ENCODE assay signal across 8 cellular contexts in the genomic region with DNA sequence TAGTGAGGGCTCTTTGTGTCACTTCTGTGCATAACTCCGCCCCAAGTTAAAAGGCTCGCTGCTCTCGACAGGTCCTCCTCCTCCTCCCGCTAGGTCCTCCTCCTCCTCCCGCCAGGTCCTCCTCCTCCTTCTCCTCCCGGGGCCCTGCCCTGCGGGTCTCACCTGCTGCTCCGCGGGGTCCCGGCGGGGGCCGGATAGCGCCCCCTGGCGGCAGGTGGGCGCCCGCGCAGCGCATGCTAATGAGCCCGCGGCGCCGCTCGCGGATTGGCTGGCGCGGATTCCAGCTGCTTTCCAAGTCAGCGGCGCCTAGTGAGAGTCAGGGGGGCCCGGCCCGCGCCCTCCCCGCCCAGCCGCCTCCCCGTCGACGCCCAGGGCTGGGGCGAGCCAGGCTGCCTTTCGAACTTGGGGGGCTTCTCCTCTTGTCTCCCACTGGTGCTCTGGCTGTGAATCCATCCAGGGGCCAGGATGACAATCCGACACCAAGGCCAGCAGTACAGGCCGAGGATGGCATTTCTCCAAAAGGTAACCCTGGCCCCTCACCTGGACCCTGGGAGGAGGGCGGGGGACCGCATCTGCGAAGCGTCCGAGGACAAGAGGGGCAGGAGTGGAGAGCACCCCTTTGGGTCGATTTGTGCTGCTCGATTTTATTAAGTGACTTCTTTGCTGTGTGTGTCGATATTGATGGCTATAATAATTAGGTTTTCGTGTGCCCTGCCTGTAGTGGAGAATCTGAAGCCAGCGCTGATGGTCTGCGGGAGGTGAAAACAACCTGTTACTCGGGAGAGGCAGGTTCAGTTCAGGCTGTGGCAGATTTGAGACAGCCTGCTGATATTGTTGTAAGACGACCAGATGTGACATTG. TPM values are rescaled to one million over a fixed set of nuclear protein-coding genes. Genes with fewer than 3 reads are reported as not detected.
DNase-seq lines count a peak whose midpoint lies in the region; ATAC-seq, FAIRE-seq and TF ChIP-seq lines count a peak whose summit lies in the region.

RGS9 (plus strand) TSS at position 295 of the 860 bp plus-strand sequence; CDS start at position 466, 171 bp downstream.

- no peak for FAIRE-seq in D721Med (lab: Jason Lieb, UNC)

- H3K27me3 ChIP-seq in PC-9 (ENCODE audit: insufficient read depth, low read depth): peaks cover 10% of the 10 kb centered on the region; the same call in 1 of the 2 replicates

- no TSS peak for BruUV-seq in PC-9 (replicated peaks; lab: Mats Ljungman, UMichigan)

- CTCF ChIA-PET in PC-9 (lab: Charles Lee): interaction anchor here (0.7 to 1.0 kb wide), 2 partner anchors 81 to 317 kb away, joined by 3 to 12 read pairs; partner anchors contain the start of gene GNA13

- H4K20me1 ChIP-seq in PC-9 (ENCODE audit: insufficient read depth): no peaks in the 10 kb centered on the region

- peak within 1 kb of the TSS; percentile 76 for H3K4me2 ChIP-seq in PC-9

- H3K27ac Mint-ChIP-seq in natural killer cell treated with Interleukin-12 subunit alpha and Interleukin-12 subunit beta and Interleukin-15 and Interleukin-18, amount 100 ng/mL, for 72 hours: peak within 1 kb of the TSS; percentile 72 to 90

- TF ChIP-seq CTCF in D721Med (IDR thresholded peaks at IDR 0.05; ENCODE audit: insufficient read depth, missing control alignments): peak; percentile 70
- peak; percentile 98 for TF ChIP-seq CTCF in PC-9 (conservative IDR thresholded peaks at IDR 0.05)
- peak; percentile 64 for TF ChIP-seq CTCF in fibroblast of the aortic adventitia (IDR thresholded peaks at IDR 0.05; ENCODE audit: insufficient read depth, low read length)

- peaks cover 11% of the 10 kb centered on the region; the same call in 1 of the 2 replicates for H3K4me1 ChIP-seq in PC-9 (replicated peaks; ENCODE audit: insufficient read depth)

- no peaks in the 10 kb centered on the region for H3K36me3 Mint-ChIP-seq in natural killer cell treated with Interleukin-12 subunit alpha and Interleukin-12 subunit beta and Interleukin-15 and Interleukin-18, amount 100 ng/mL, for 72 hours

- peak within 1 kb of the TSS; percentile 90 for H3K4me3 Mint-ChIP-seq in natural killer cell treated with Interleukin-12 subunit alpha and Interleukin-12 subunit beta and Interleukin-15 and Interleukin-18, amount 100 ng/mL, for 72 hours

- intact Hi-C loops in PC-9 (cut with micrococcal nuclease; ENCODE audit: unreplicated experiment): loop anchor here (1.0 kb wide), 1 partner anchor 61 kb away; no protein-coding TSS in a partner anchor

- peaks cover 0 to 5% of the 10 kb centered on the region in 2 donors for H3K27me3 Mint-ChIP-seq in natural killer cell treated with Interleukin-12 subunit alpha and Interleukin-12 subunit beta and Interleukin-15 and Interleukin-18, amount 100 ng/mL, for 72 hours

- POLR2A ChIA-PET in PC-9 (lab: Charles Lee; ENCODE audit: unreplicated experiment): interaction anchor here (0.7 kb wide), 1 partner anchor 16 kb away, joined by 3 read pairs; no protein-coding TSS in a partner anchor

- peaks cover 7% of the 10 kb centered on the region; the same call in 1 of the 2 replicates for H3F3A ChIP-seq in PC-9 (ENCODE audit: insufficient read depth, low read depth)

- no peaks in the 10 kb centered on the region for H3K79me2 ChIP-seq in PC-9 (ENCODE audit: low read depth)

- no peaks in the 10 kb centered on the region for H3K36me3 ChIP-seq in PC-9 (ENCODE audit: low read depth)

- H3K4me3 ChIP-seq in PC-9 (peak within 1 kb of the TSS; percentile 49), fibroblast of the aortic adventitia (ENCODE audit: low read depth, low read length) (peak within 1 kb of the TSS; percentile 54)

- DNase-seq in D721Med (ENCODE audit: insufficient read length, low spot score) (peak; percentile 77), HuH-7 (ENCODE audit: low spot score) (peak; percentile 83), PC-9 (peak; percentile 49 to 86), activated T-helper 1 cell treated with Interleukin-2 at 50 U/mL for 16 hours (ENCODE audit: low read depth) (peak; percentile 78), fibroblast of the aortic adventitia (ENCODE audit: low read depth) (peak; percentile 56)
- peak; percentile 90 for DNase-seq in natural killer cell treated with Interleukin-12 subunit alpha and Interleukin-12 subunit beta and Interleukin-15 and Interleukin-18, amount 100 ng/mL, for 72 hours (ENCODE audit: low spot score)
- DNase-seq in stimulated activated naive CD4-positive, alpha-beta T cell treated with Interleukin-2 at 50 U/mL for 16 hours (lab: John Stamatoyannopoulos, UW): peak; percentile 71

- peak; percentile 93 for ATAC-seq in GM21515 (IDR thresholded peaks at IDR 0.05; ENCODE audit: unreplicated experiment)
- ATAC-seq in natural killer cell treated with Interleukin-12 subunit alpha and Interleukin-12 subunit beta and Interleukin-15 and Interleukin-18, amount 100 ng/mL, for 72 hours: peak; percentile 97 to 98

- peaks cover 45% of the 10 kb centered on the region in 2 donors for H3K4me1 Mint-ChIP-seq in natural killer cell treated with Interleukin-12 subunit alpha and Interleukin-12 subunit beta and Interleukin-15 and Interleukin-18, amount 100 ng/mL, for 72 hours (ENCODE audit: low read depth in 2 of 2)

- no peak within 1 kb of the TSS for H3K27ac ChIP-seq in PC-9

- no peaks in the 10 kb centered on the region for H3K9me3 Mint-ChIP-seq in natural killer cell treated with Interleukin-12 subunit alpha and Interleukin-12 subunit beta and Interleukin-15 and Interleukin-18, amount 100 ng/mL, for 72 hours

- peak within 1 kb of the TSS; percentile 68 for H2AFZ ChIP-seq in PC-9

- no peaks in the 10 kb centered on the region for H3K9me3 ChIP-seq in PC-9 (ENCODE audit: insufficient read depth, low read depth)

- no peaks in the 10 kb centered on the region for H3K9me2 ChIP-seq in PC-9 (ENCODE audit: insufficient read depth)

RNA-seq across cellular contexts. Expression of gene RGS9, which starts in this region (rescaled TPM):
- total RNA-seq in PC-9 (2021) (5.7 and 6.1 TPM in 2 replicates), fibroblast of the aortic adventitia (ENCODE audit: low replicate concordance) (2.5 and 3.0 TPM in 2 replicates)
- total RNA-seq in natural killer cell treated with Interleukin-12 subunit alpha and Interleukin-12 subunit beta and Interleukin-15 and Interleukin-18, amount 100 ng/mL, for 72 hours: 10 to 100 TPM; 14.1 to 16.2 TPM
